ENCODE assay signal across 1 cellular context in genomic region chr16:9257843-9258242, GRCh38.
TF ChIP-seq lines count a peak whose summit lies in the region.

No MANE protein-coding gene starts in this region.

TF ChIP-seq in GM23338, 12 proteins besides CTCF, POLR2A, EP300 and RAD21 (continued from another document):
- TF ChIP-seq ZNF462 (CRISPR knock-in tag; IDR thresholded peaks at IDR 0.05) (no peak), ZNF331 (CRISPR knock-in tag; IDR thresholded peaks at IDR 0.05; ENCODE audit: low read depth) (no peak), ETS1 (IDR thresholded peaks at IDR 0.05) (no peak), EZH2 (IDR thresholded peaks at IDR 0.05; ENCODE audit: low read depth, unreplicated experiment) (no peak), NANOG (IDR thresholded peaks at IDR 0.05; ENCODE audit: borderline replicate concordance) (no peak), REST (IDR thresholded peaks at IDR 0.05; ENCODE audit: unreplicated experiment) (no peak), POLR2AphosphoS5 (IDR thresholded peaks at IDR 0.05; ENCODE audit: low read depth) (no peak)
